ENCODE assay signal across 20 cellular contexts in the genomic region with DNA sequence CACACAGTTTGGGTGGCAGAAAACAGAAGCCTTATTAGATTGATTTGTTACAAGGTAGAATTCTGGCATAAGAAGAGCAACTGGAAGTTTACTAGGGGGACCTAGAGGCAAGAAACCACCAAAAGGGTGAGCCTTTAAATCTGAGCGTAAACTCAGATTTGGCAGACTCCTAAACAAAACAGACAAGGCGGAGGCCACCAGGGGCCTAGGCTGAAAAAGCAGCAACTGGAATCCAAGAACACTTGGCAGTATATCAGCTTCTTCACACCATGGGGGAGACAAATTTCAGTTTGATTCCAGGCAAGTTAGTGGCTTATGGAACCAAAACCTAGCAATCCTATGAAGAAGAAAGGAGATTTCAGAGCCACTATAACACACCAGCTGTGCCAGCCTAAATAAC.
A peak's percentile ranks its signal among the peaks of the same experiment; 100 is the strongest.
DNase-seq lines count a peak whose midpoint lies in the region; ATAC-seq and TF ChIP-seq lines count a peak whose summit lies in the region.
"Had no signal": no experiment of that assay in that cellular context is flagged by ENCODE, and none has a peak within 500 bp of the region (broad histone marks: within the 10 kb centered on the region; RNA-seq: fewer than 3 reads in every experiment).

No MANE protein-coding gene starts in this region.

- POLR2A ChIA-PET in MCF 10A (lab: Yijun Ruan, JAX) = interaction anchor here (1.4 kb wide), 1 partner anchor 30 kb away, joined by 3 read pairs; no protein-coding TSS in a partner anchor

- H3K79me2 ChIP-seq in neural progenitor cell (ENCODE audit: low read depth) = no peaks in the 10 kb centered on the region

- H3K27me3 Mint-ChIP-seq in MCF 10A (ENCODE audit: insufficient read depth, unreplicated experiment) = no peaks in the 10 kb centered on the region
- H3K27me3 Mint-ChIP-seq in neural progenitor cell (ENCODE audit: insufficient read depth, low read depth) = no peaks in the 10 kb centered on the region
- H3K27me3 Mint-ChIP-seq: B cell; CD4-positive, CD25-positive, alpha-beta regulatory T cell had no signal

- no peak for DNase-seq in MCF 10A (ENCODE audit: unreplicated experiment)
- DNase-seq in breast epithelium (ENCODE audit: low spot score in 2 of 2) = no peak
- no peak for DNase-seq in left ventricle myocardium superior
- DNase-seq in right atrium auricular region (ENCODE audit: low spot score) = no peak
- DNase-seq in neural progenitor cell (ENCODE audit: low spot score) = no peak
- no peak for DNase-seq in aorta
- no peak for DNase-seq in tibial artery
- DNase-seq in SKM-1 treated with dmso at 0.1 percent for 144 hours (lab: John Stamatoyannopoulos, UW; ENCODE audit: unreplicated experiment) = no peak
- DNase-seq: Caco-2; CD4-positive, CD25-positive, alpha-beta regulatory T cell; CD8-positive, alpha-beta T cell; DMS153; DND-41; GM23248; H9 had no signal

- peak overlapping the region; percentile 51 for H2AFZ ChIP-seq in neural progenitor cell (replicated peaks)
- H2AFZ ChIP-seq: GM23248 had no signal

- H3K27ac ChIP-seq in breast epithelium = no peak overlapping the region
- no peak overlapping the region for H3K27ac ChIP-seq in right atrium auricular region
- H3K27ac ChIP-seq in neural progenitor cell = no peak overlapping the region
- H3K27ac ChIP-seq in aorta (ENCODE audit: low read depth in 1 of 2, low read length in 2 of 2) = no peak overlapping the region
- H3K27ac ChIP-seq in tibial artery = no peak overlapping the region
- H3K27ac ChIP-seq: 22Rv1, BLaER1, C4-2B, GM23248 had no signal

- no peaks in the 10 kb centered on the region for H4K20me1 ChIP-seq in neural progenitor cell (ENCODE audit: low read depth)
- H4K20me1 ChIP-seq: BLaER1 had no signal

- 41 to 55% methylated on average over 2 of the region's 2 CpGs for WGBS in aorta, 2 donors

- H3K9me3 Mint-ChIP-seq in MCF 10A (ENCODE audit: unreplicated experiment) (peaks cover 8% of the 10 kb centered on the region), neural progenitor cell (peaks cover 8% of the 10 kb centered on the region)

- peak overlapping the region; percentile 68 for H3K27ac Mint-ChIP-seq in MCF 10A (ENCODE audit: low read depth, unreplicated experiment)
- H3K27ac Mint-ChIP-seq in neural progenitor cell = no peak overlapping the region
- H3K27ac Mint-ChIP-seq: B cell; CD4-positive, CD25-positive, alpha-beta regulatory T cell; CD8-positive, alpha-beta T cell; H9 had no signal

- H3K4me1 Mint-ChIP-seq in MCF 10A (ENCODE audit: insufficient read depth, unreplicated experiment) (peaks cover 18% of the 10 kb centered on the region), neural progenitor cell (no peaks in the 10 kb centered on the region)
- H3K4me1 Mint-ChIP-seq: B cell; CD4-positive, CD25-positive, alpha-beta regulatory T cell; H9 had no signal

- CTCF ChIA-PET in MCF 10A (lab: Yijun Ruan, JAX) = interaction anchor here (0.8 to 1.1 kb wide), 2 partner anchors 10 to 13 kb away, joined by 3 read pairs; no protein-coding TSS in a partner anchor

- H3K4me2 ChIP-seq in neural progenitor cell = no peak overlapping the region
- H3K4me2 ChIP-seq: BLaER1 had no signal

- H3K9ac ChIP-seq in neural progenitor cell = no peak overlapping the region
- H3K9ac ChIP-seq: BLaER1, GM23248 had no signal

- TF ChIP-seq CTCF in MCF 10A (IDR thresholded peaks at IDR 0.05; ENCODE audit: unreplicated experiment) = no peak
- TF ChIP-seq CTCF in breast epithelium (IDR thresholded peaks at IDR 0.05) = no peak
- no peak for TF ChIP-seq CTCF in right atrium auricular region (IDR thresholded peaks at IDR 0.05)
- TF ChIP-seq CTCF in neural progenitor cell (IDR thresholded peaks at IDR 0.05) = no peak
- no peak for TF ChIP-seq CTCF in tibial artery (IDR thresholded peaks at IDR 0.05)

- no peaks in the 10 kb centered on the region for H3F3A ChIP-seq in neural progenitor cell (ENCODE audit: low read depth)

- ATAC-seq in left ventricle myocardium superior (peak; percentile 34), aorta (ENCODE audit: low FRiP score) (peak; percentile 29)
- ATAC-seq: CD8-positive, alpha-beta T cell; HCT116 had no signal

- intact Hi-C loops in MCF 10A (cut with micrococcal nuclease) = no loop called here
- intact Hi-C loops in breast epithelium (cut with DNase I; ENCODE audit: low total_unique reads) = no loop called here
- intact Hi-C loops in left ventricle myocardium superior (cut with micrococcal nuclease) = no loop called here
- intact Hi-C loops in aorta (cut with DNase I) = no loop called here
- intact Hi-C loops in tibial artery (cut with DNase I; ENCODE audit: low total_unique reads) = no loop called here

- TF ChIP-seq POLR2A in breast epithelium (IDR thresholded peaks at IDR 0.05) = no peak

- no peaks in the 10 kb centered on the region for H3K4me1 ChIP-seq in breast epithelium
- H3K4me1 ChIP-seq in right atrium auricular region = no peaks in the 10 kb centered on the region
- no peaks in the 10 kb centered on the region for H3K4me1 ChIP-seq in neural progenitor cell
- no peaks in the 10 kb centered on the region for H3K4me1 ChIP-seq in aorta (ENCODE audit: control insufficient read depth in 1 of 2, insufficient read depth in 2 of 2, low read length in 2 of 2)
- no peaks in the 10 kb centered on the region for H3K4me1 ChIP-seq in tibial artery
- H3K4me1 ChIP-seq: BLaER1, Caco-2 had no signal

- BruUV-seq in MCF 10A (replicated peaks; lab: Mats Ljungman, UMichigan) = no TSS peak

- H3K27me3 ChIP-seq in breast epithelium (no peaks in the 10 kb centered on the region), right atrium auricular region (no peaks in the 10 kb centered on the region), neural progenitor cell (no peaks in the 10 kb centered on the region), aorta (ENCODE audit: control insufficient read depth in 1 of 2, insufficient read depth in 2 of 2, low read length in 1 of 2) (no peaks in the 10 kb centered on the region), tibial artery (no peaks in the 10 kb centered on the region)
- H3K27me3 ChIP-seq: BLaER1 had no signal

- H3K36me3 Mint-ChIP-seq in MCF 10A (ENCODE audit: insufficient read depth, unreplicated experiment) = no peaks in the 10 kb centered on the region
- no peaks in the 10 kb centered on the region for H3K36me3 Mint-ChIP-seq in neural progenitor cell
- H3K36me3 Mint-ChIP-seq: CD4-positive, CD25-positive, alpha-beta regulatory T cell; CD8-positive, alpha-beta T cell had no signal

- no peaks in the 10 kb centered on the region for H3K9me3 ChIP-seq in breast epithelium
- H3K9me3 ChIP-seq in right atrium auricular region = peaks cover 0 to 8% of the 10 kb centered on the region in 2 donors
- H3K9me3 ChIP-seq in neural progenitor cell (ENCODE audit: low read depth) = peaks cover 13% of the 10 kb centered on the region
- no peaks in the 10 kb centered on the region for H3K9me3 ChIP-seq in aorta (ENCODE audit: control insufficient read depth, low read length)
- no peaks in the 10 kb centered on the region for H3K9me3 ChIP-seq in tibial artery
- H3K9me3 ChIP-seq: Caco-2 had no signal

- H3K4me3 Mint-ChIP-seq in MCF 10A (ENCODE audit: unreplicated experiment) = no peak overlapping the region
- H3K4me3 Mint-ChIP-seq in neural progenitor cell = no peak overlapping the region
- H3K4me3 Mint-ChIP-seq: B cell; CD8-positive, alpha-beta T cell; H9 had no signal

- H3K36me3 ChIP-seq in breast epithelium (no peaks in the 10 kb centered on the region), right atrium auricular region (no peaks in the 10 kb centered on the region), neural progenitor cell (no peaks in the 10 kb centered on the region), aorta (ENCODE audit: control insufficient read depth in 1 of 2, insufficient read depth in 2 of 2, low read length in 1 of 2) (no peaks in the 10 kb centered on the region), tibial artery (no peaks in the 10 kb centered on the region)
- H3K36me3 ChIP-seq: BLaER1 had no signal

- H3K4me3 ChIP-seq in breast epithelium = no peak overlapping the region
- no peak overlapping the region for H3K4me3 ChIP-seq in right atrium auricular region
- H3K4me3 ChIP-seq in neural progenitor cell = no peak overlapping the region
- H3K4me3 ChIP-seq in aorta (ENCODE audit: low read length in 2 of 2) = no peak overlapping the region
- no peak overlapping the region for H3K4me3 ChIP-seq in tibial artery
- H3K4me3 ChIP-seq: BLaER1, GM23248 had no signal
